ENCODE assay signal across 25 cellular contexts in the genomic region with DNA sequence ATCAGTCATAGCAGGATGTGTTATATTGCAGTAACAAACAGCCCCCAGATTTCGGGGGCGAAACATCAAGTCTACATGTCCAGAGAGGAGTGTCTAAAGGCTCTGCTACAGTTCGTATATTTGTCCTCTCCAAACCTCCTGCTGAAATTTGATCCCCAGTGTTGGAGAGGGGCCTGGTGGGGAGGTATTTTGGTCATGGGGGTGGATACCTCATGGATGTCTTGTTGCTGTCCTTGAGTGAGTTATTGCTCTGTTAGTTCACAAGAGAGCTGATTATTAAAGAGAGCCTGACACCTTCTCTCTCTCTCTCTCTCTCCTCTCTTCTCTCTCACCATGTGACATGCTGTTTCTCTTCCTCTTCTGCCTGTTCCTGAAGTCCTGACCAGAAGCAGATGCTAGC.
"Had no signal": no experiment of that assay in that cellular context is flagged by ENCODE, and none has a peak within 500 bp of the region (broad histone marks: within the 10 kb centered on the region; RNA-seq: fewer than 3 reads in every experiment).

No MANE protein-coding gene starts in this region.

- H3K36me3 ChIP-seq: breast epithelium, pancreas, right atrium auricular region, tibial nerve had no signal

- H3K9me3 Mint-ChIP-seq: activated naive CD4-positive, alpha-beta T cell treated with anti-CD3 and anti-CD28 coated beads, Interleukin-2, amount 50 U/mL, for 72 hours; activated T-cell treated with anti-CD3 and anti-CD28 coated beads, Interleukin-2, amount 50 U/mL, for 72 hours; mesothelial cell of epicardium had no signal

- H3K36me3 Mint-ChIP-seq: mesothelial cell of epicardium; naive B cell; stimulated activated memory B cell treated with anti-CD40 and anti-IgM and Interleukin-4, amounts not matched to agents 10 μg/mL and 1 μg/mL and 100 μg/mL, for 72 hours had no signal

- H3K27me3 Mint-ChIP-seq: naive B cell; stimulated activated memory B cell treated with anti-CD40 and anti-IgM and Interleukin-4, amounts not matched to agents 10 μg/mL and 1 μg/mL and 100 μg/mL, for 72 hours had no signal

- DNase-seq: activated CD4-positive, alpha-beta T cell treated with anti-CD3 and anti-CD28 coated beads for 4 hours; activated CD4-positive, alpha-beta T cell treated with anti-CD3 and anti-CD28 coated beads, Interleukin-2, amount 50 U/mL, for 4 hours; activated naive CD4-positive, alpha-beta T cell; activated T-cell treated with anti-CD3 and anti-CD28 coated beads for 4 hours; activated T-cell treated with anti-CD3 and anti-CD28 coated beads, Interleukin-2, amount 50 U/mL, for 72 hours; central memory CD4-positive, alpha-beta T cell; dermis blood vessel endothelial cell; effector CD4-positive, alpha-beta T cell; left cardiac atrium; mammary epithelial cell; naive B cell; pancreas; stimulated activated CD4-positive, alpha-beta T cell treated with anti-CD3 and anti-CD28 coated beads, Interleukin-1b, Interleukin-23, amount 100 ng/mL, for 48 hours; stimulated activated CD4-positive, alpha-beta T cell treated with anti-CD3 and anti-CD28 coated beads, Interleukin-4, amount 100 ng/mL, for 4 hours; stimulated activated CD8-positive, alpha-beta memory T cell treated with anti-CD3 and anti-CD28 coated beads, Interleukin-4, amount 100 ng/mL, for 48 hours; T-helper 9 cell had no signal

- H3K4me1 ChIP-seq: breast epithelium, pancreas, right atrium auricular region, tibial nerve had no signal

- ATAC-seq: activated naive CD4-positive, alpha-beta T cell treated with anti-CD3 and anti-CD28 coated beads, Interleukin-2, amount 50 U/mL, for 72 hours; activated T-cell treated with anti-CD3 and anti-CD28 coated beads, Interleukin-2, amount 50 U/mL, for 72 hours; pancreas; stimulated activated memory B cell treated with anti-CD40 and anti-IgM and Interleukin-4, amounts not matched to agents 10 μg/mL and 1 μg/mL and 100 μg/mL, for 72 hours had no signal

- H3K9me3 ChIP-seq: breast epithelium, pancreas, right atrium auricular region had no signal

- H3K4me1 Mint-ChIP-seq: naive B cell; stimulated activated memory B cell treated with anti-CD40 and anti-IgM and Interleukin-4, amounts not matched to agents 10 μg/mL and 1 μg/mL and 100 μg/mL, for 72 hours had no signal

- H3K27me3 ChIP-seq: hepatocyte, right atrium auricular region, tibial nerve had no signal

- H3K27ac ChIP-seq: breast epithelium, hepatocyte, pancreas, right atrium auricular region, tibial nerve, VCaP had no signal

- H3K4me3 Mint-ChIP-seq: activated T-cell treated with anti-CD3 and anti-CD28 coated beads, Interleukin-2, amount 50 U/mL, for 72 hours; mesothelial cell of epicardium; naive B cell; stimulated activated memory B cell treated with anti-CD40 and anti-IgM and Interleukin-4, amounts not matched to agents 10 μg/mL and 1 μg/mL and 100 μg/mL, for 72 hours had no signal

- H3K4me2 ChIP-seq: hepatocyte, smooth muscle cell had no signal

- H3K27ac Mint-ChIP-seq: activated naive CD4-positive, alpha-beta T cell treated with anti-CD3 and anti-CD28 coated beads, Interleukin-2, amount 50 U/mL, for 72 hours; activated T-cell treated with anti-CD3 and anti-CD28 coated beads, Interleukin-2, amount 50 U/mL, for 72 hours; mesothelial cell of epicardium; naive B cell; stimulated activated memory B cell treated with anti-CD40 and anti-IgM and Interleukin-4, amounts not matched to agents 10 μg/mL and 1 μg/mL and 100 μg/mL, for 72 hours had no signal

- H3K4me3 ChIP-seq: breast epithelium, hepatocyte, pancreas, right atrium auricular region, smooth muscle cell, tibial nerve had no signal
